30 cellular contexts compared by ENCODE assay signal in genomic region chr10:3509355-3509754, GRCh38.
"Had no signal": no experiment of that assay in that cellular context is flagged by ENCODE, and none has a peak within 500 bp of the region (broad histone marks: within the 10 kb centered on the region; RNA-seq: fewer than 3 reads in every experiment).

No MANE protein-coding gene starts in this region.

- H3K4me2 ChIP-seq: neural progenitor cell had no signal

- H3K27me3 Mint-ChIP-seq: progenitor cell of endocrine pancreas; stimulated activated memory B cell treated with anti-CD40 and anti-IgM and Interleukin-4, amounts not matched to agents 10 μg/mL and 1 μg/mL and 100 μg/mL, for 72 hours had no signal

- H3K4me1 ChIP-seq: left lung, neural progenitor cell, sigmoid colon, spleen, suprapubic skin, tibial artery, upper lobe of right lung had no signal

- H3K27ac ChIP-seq: left lung, neural progenitor cell, neutrophil, ovary, sigmoid colon, spleen, suprapubic skin, thoracic aorta, tibial artery, upper lobe of right lung had no signal

- H3K9me3 Mint-ChIP-seq: immature natural killer cell, natural killer cell had no signal

- H3K4me3 ChIP-seq: left lung, lung, neural progenitor cell, ovary, sigmoid colon, spleen, suprapubic skin, thoracic aorta, tibial artery, upper lobe of right lung had no signal

- H3K27ac Mint-ChIP-seq: mesothelial cell of epicardium; natural killer cell; nephron progenitor cell; progenitor cell of endocrine pancreas; stimulated activated memory B cell treated with anti-CD40 and anti-IgM and Interleukin-4, amounts not matched to agents 10 μg/mL and 1 μg/mL and 100 μg/mL, for 72 hours had no signal

- ATAC-seq: left colon; left lung; natural killer cell; right cardiac atrium; stimulated activated memory B cell treated with anti-CD40 and anti-IgM and Interleukin-4, amounts not matched to agents 10 μg/mL and 1 μg/mL and 100 μg/mL, for 72 hours; upper lobe of right lung had no signal

- H3K4me1 Mint-ChIP-seq: immature natural killer cell, mesothelial cell of epicardium had no signal

- DNase-seq: hypothalamus; immature natural killer cell; kidney; left colon; left lung; mesendoderm; naive B cell; natural killer cell; nephron progenitor cell; occipital lobe; ovary; right cardiac atrium; sigmoid colon; small intestine; spleen; stimulated activated CD4-positive, alpha-beta T cell treated with anti-CD3 and anti-CD28 coated beads, Interleukin-4, amount 100 ng/mL, for 24 hours; stimulated activated naive CD4-positive, alpha-beta T cell treated with Interleukin-2 at 50 U/mL for 16 hours; tibial artery; trophoblast cell; upper lobe of right lung had no signal

- H3K9me3 ChIP-seq: left lung, neutrophil, ovary, suprapubic skin, thoracic aorta, upper lobe of right lung had no signal

- H3K36me3 Mint-ChIP-seq: immature natural killer cell; mesothelial cell of epicardium; naive B cell; natural killer cell; stimulated activated memory B cell treated with anti-CD40 and anti-IgM and Interleukin-4, amounts not matched to agents 10 μg/mL and 1 μg/mL and 100 μg/mL, for 72 hours had no signal

- H3K4me3 Mint-ChIP-seq: immature natural killer cell; mesothelial cell of epicardium; naive B cell; natural killer cell; nephron progenitor cell; neural progenitor cell; stimulated activated memory B cell treated with anti-CD40 and anti-IgM and Interleukin-4, amounts not matched to agents 10 μg/mL and 1 μg/mL and 100 μg/mL, for 72 hours had no signal

- H3K9ac ChIP-seq: neural progenitor cell had no signal

- H2AFZ ChIP-seq: neural progenitor cell had no signal

- H3K36me3 ChIP-seq: left lung, neural progenitor cell, neutrophil, ovary, sigmoid colon, spleen, suprapubic skin, thoracic aorta, tibial artery, upper lobe of right lung had no signal

- FAIRE-seq: islet of Langerhans, kidney, small intestine, urothelium cell line had no signal

- H3K27me3 ChIP-seq: left lung, neural progenitor cell, neutrophil, ovary, sigmoid colon, spleen, suprapubic skin, tibial artery, upper lobe of right lung had no signal
